10 cellular contexts compared by ENCODE assay signal in the genomic region with DNA sequence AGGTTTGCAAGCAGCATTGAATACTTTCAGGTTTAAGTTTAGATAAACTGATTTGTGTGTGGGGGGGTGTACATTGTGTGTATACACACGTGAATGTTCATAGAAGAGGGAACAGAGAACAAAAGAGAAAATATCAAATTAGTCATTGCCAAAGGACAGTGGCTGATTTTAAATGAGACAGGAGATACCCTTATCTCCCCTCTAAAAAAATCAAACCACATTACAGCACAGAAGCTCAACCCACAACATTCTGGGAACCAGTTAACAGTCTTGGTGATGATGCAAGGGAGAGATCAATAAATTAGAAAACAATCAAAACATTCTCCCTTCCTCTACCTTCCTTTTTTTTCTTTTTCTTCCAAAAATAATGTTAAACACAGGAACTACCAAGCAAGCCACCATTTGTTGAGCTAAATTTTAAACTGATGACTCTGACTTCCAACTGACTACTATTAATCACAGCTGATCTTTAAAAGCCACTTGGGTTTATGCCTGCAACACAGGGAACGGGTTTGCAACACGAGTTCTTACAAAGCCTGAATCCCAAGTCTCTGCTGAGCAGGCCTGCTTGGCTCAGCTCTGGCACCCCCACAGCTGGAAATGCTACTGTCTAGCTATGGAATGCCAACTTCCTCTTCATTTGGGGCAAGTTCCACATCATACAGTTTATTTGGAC.
DNase-seq lines count a peak whose midpoint lies in the region; ATAC-seq and TF ChIP-seq lines count a peak whose summit lies in the region.
"Had no signal": no experiment of that assay in that cellular context is flagged by ENCODE, and none has a peak within 500 bp of the region (broad histone marks: within the 10 kb centered on the region; RNA-seq: fewer than 3 reads in every experiment).

No MANE protein-coding gene starts in this region.

- no peak for TF ChIP-seq CTCF in AG10803 (conservative IDR thresholded peaks at IDR 0.05; ENCODE audit: low read length)
- no peak for TF ChIP-seq CTCF in dorsolateral prefrontal cortex (IDR thresholded peaks at IDR 0.05 in 54 of 56, conservative IDR thresholded peaks at IDR 0.05 in 2 of 56; ENCODE audit: low read depth in 1 of 56, partially characterized antibody in 56 of 56)
- no peak for TF ChIP-seq CTCF in colonic mucosa (IDR thresholded peaks at IDR 0.05)

- peak overlapping the region; percentile 27 for H4K8ac ChIP-seq in mesenchymal stem cell (ENCODE audit: low read length)

- H3K27me3 ChIP-seq in mesenchymal stem cell (ENCODE audit: control insufficient read depth in 1 of 2, insufficient read depth in 1 of 2, low read length in 2 of 2) (no peaks in the 10 kb centered on the region), dorsolateral prefrontal cortex (no peaks in the 10 kb centered on the region), colonic mucosa (no peaks in the 10 kb centered on the region)

- H2AK5ac ChIP-seq in mesenchymal stem cell (ENCODE audit: low read length, severe bottlenecking) = no peak overlapping the region

- no peak overlapping the region for H4K91ac ChIP-seq in mesenchymal stem cell (ENCODE audit: low read length)

- H2BK15ac ChIP-seq in mesenchymal stem cell (ENCODE audit: low read depth, poor library complexity, severe bottlenecking) = no peak overlapping the region

- H3K23ac ChIP-seq in mesenchymal stem cell (ENCODE audit: low read length in 2 of 2) = no peak overlapping the region

- H3K4me1 ChIP-seq in mesenchymal stem cell (ENCODE audit: control insufficient read depth, insufficient read depth, low read depth, low read length) (peaks cover 21% of the 10 kb centered on the region), colonic mucosa (no peaks in the 10 kb centered on the region)

- H3K18ac ChIP-seq in mesenchymal stem cell (ENCODE audit: low read depth in 1 of 2, low read length in 2 of 2) = no peak overlapping the region

- H3K9ac ChIP-seq in mesenchymal stem cell (ENCODE audit: low read length) (peak overlapping the region; percentile 80), colonic mucosa (ENCODE audit: low read depth in 2 of 2, low read length in 2 of 2) (no peak overlapping the region)

- intact Hi-C loops in dorsolateral prefrontal cortex (cut with DNase I) = no loop called here
- intact Hi-C loops in colonic mucosa (cut with DNase I) = no loop called here

- no peak overlapping the region for H2BK120ac ChIP-seq in mesenchymal stem cell (ENCODE audit: low read depth, low read length)

- peak; percentile 46 for ATAC-seq in GM21737 (IDR thresholded peaks at IDR 0.05; ENCODE audit: unreplicated experiment)
- no peak for ATAC-seq in HG02588 (IDR thresholded peaks at IDR 0.05; ENCODE audit: unreplicated experiment)

- DNase-seq in AG10803 (ENCODE audit: low read depth) = peak; percentile 95
- DNase-seq in amniotic epithelial cell (ENCODE audit: low read depth) = peak; percentile 84
- peak; percentile 83 for DNase-seq in mesenchymal stem cell
- DNase-seq in dorsolateral prefrontal cortex = no peak
- no peak for DNase-seq in NCI-H1048 (lab: John Stamatoyannopoulos, UW)
- no peak for DNase-seq in colonic mucosa
- DNase-seq: NCI-H187 treated with DMSO at 0.1 percent for 48 hours, T-helper 9 cell had no signal

- no peak overlapping the region for H2AFZ ChIP-seq in mesenchymal stem cell (ENCODE audit: low read depth, low read length)

- H2BK12ac ChIP-seq in mesenchymal stem cell (ENCODE audit: low read length in 2 of 2) = no peak overlapping the region

- 24% methylated on average over 2 of the region's 3 CpGs for WGBS in mesenchymal stem cell

- no peak overlapping the region for H3K14ac ChIP-seq in mesenchymal stem cell (ENCODE audit: low read length in 2 of 2)

- H2BK5ac ChIP-seq in mesenchymal stem cell (ENCODE audit: low read depth, low read length, poor library complexity, severe bottlenecking) = no peak overlapping the region

- H3K4ac ChIP-seq in mesenchymal stem cell (ENCODE audit: low read depth in 1 of 2, low read length in 2 of 2) = no peak overlapping the region

- H3K27ac ChIP-seq in mesenchymal stem cell (ENCODE audit: low read length, poor library complexity, severe bottlenecking) (peak overlapping the region; percentile 87), dorsolateral prefrontal cortex (no peak overlapping the region), colonic mucosa (no peak overlapping the region)

- peaks cover 25% of the 10 kb centered on the region for H3K79me1 ChIP-seq in mesenchymal stem cell (replicated peaks; ENCODE audit: low read length, poor library complexity, severe bottlenecking)

- no peak overlapping the region for H3K4me2 ChIP-seq in mesenchymal stem cell (ENCODE audit: low read length, poor library complexity, severe bottlenecking)

- H3K36me3 ChIP-seq in mesenchymal stem cell (ENCODE audit: control insufficient read depth in 1 of 2, insufficient read depth in 2 of 2, low read depth in 1 of 2, low read length in 2 of 2) (peaks cover 17 to 50% of the 10 kb centered on the region in 2 experiments), colonic mucosa (no peaks in the 10 kb centered on the region)

- H3K4me3 ChIP-seq in AG10803 (ENCODE audit: low read length) (no peak overlapping the region), mesenchymal stem cell (ENCODE audit: insufficient read depth in 1 of 2, low read depth in 1 of 2, low read length in 2 of 2) (peak overlapping the region in 1 of 2 experiments; percentile 58), dorsolateral prefrontal cortex (no peak overlapping the region), colonic mucosa (no peak overlapping the region)

- H3K9me3 ChIP-seq in mesenchymal stem cell (ENCODE audit: control insufficient read depth, low read length) = no peaks in the 10 kb centered on the region
- H3K9me3 ChIP-seq in colonic mucosa = no peaks in the 10 kb centered on the region

Comparison
In these comparisons a context has a peak if more than half of its experiments do, and no peak if none do; other contexts are left out.
1. DNase-seq: peak in AG10803 (single experiment), amniotic epithelial cell (single experiment) and mesenchymal stem cell (single experiment); none in dorsolateral prefrontal cortex (0 of 10), NCI-H1048 (single experiment) and colonic mucosa (single experiment).